ENCODE assay signal across 8 cellular contexts in genomic region chr17:38967290-38967738, GRCh38. TPM values are rescaled to one million over a fixed set of nuclear protein-coding genes. Genes with fewer than 3 reads are reported as not detected.
DNase-seq lines count a peak whose midpoint lies in the region; ATAC-seq and TF ChIP-seq lines count a peak whose summit lies in the region.

Gene FBXO47, minus strand, starts transcription at chr17:38967403. Its CDS starts 4,378 bp downstream, at chr17:38963025.

- ATAC-seq in gastrocnemius medialis (peak; percentile 98 to 99), HG02885 (IDR thresholded peaks at IDR 0.05; ENCODE audit: poor library complexity, unreplicated experiment) (no peak), HG03432 (IDR thresholded peaks at IDR 0.05; ENCODE audit: unreplicated experiment) (no peak), HG03565 (IDR thresholded peaks at IDR 0.05; ENCODE audit: unreplicated experiment) (no peak)

- no CpG with 5 or more reads among the region's 21 CpGs for WGBS in H9 (ENCODE audit: extremely low coverage, insufficient read length, low lambda C conversion rate)
- WGBS in mammary epithelial cell (ENCODE audit: low coverage, missing lambda C conversion rate), result 43% methylated on average over 6 of the region's 21 CpGs

- H3K79me2 ChIP-seq in H9 (ENCODE audit: insufficient read depth, low read length) (no peaks in the 10 kb centered on the region), mammary epithelial cell (ENCODE audit: insufficient read depth, low read length) (no peaks in the 10 kb centered on the region)

- TF ChIP-seq CTCF in H9 (conservative IDR thresholded peaks at IDR 0.05) (peak; percentile 44; the same call in 2 of the 3 replicates), mammary epithelial cell (conservative IDR thresholded peaks at IDR 0.05 in 1 of 2, IDR thresholded peaks at IDR 0.05 in 1 of 2; ENCODE audit: extremely low read depth in 1 of 2, insufficient read depth in 1 of 2, low read depth in 1 of 2, low read length in 2 of 2) (no peak), gastrocnemius medialis (IDR thresholded peaks at IDR 0.05 in 4 of 5, conservative IDR thresholded peaks at IDR 0.05 in 1 of 5) (peak in 3 of 5 experiments; percentile 15 to 16 (median 16))

- H3K14ac ChIP-seq in H9 (ENCODE audit: insufficient read depth, low read length), result peak within 1 kb of the TSS; percentile 91; the same call in 1 of the 2 replicates

- H3T11ph ChIP-seq in H9 (ENCODE audit: low read length), result no peak within 1 kb of the TSS

- H3K23me2 ChIP-seq in H9 (ENCODE audit: insufficient read length, low read depth, low read length, poor library complexity, severe bottlenecking), result no peaks in the 10 kb centered on the region

- H3K9ac ChIP-seq in H9 (ENCODE audit: extremely low read depth, insufficient read length, low read length) (peak within 1 kb of the TSS; percentile 39), mammary epithelial cell (ENCODE audit: insufficient read depth, low read length) (no peak within 1 kb of the TSS), iPS-15b (ENCODE audit: low read depth, low read length) (peak within 1 kb of the TSS; percentile 66)

- H3K56ac ChIP-seq in H9 (ENCODE audit: insufficient read length, low read depth, low read length), result no peak within 1 kb of the TSS

- H3K36me3 Mint-ChIP-seq in H9 (ENCODE audit: insufficient read depth in 1 of 3, low read depth in 3 of 3), result 0 out of 7 replicates have a peak, but pooled peaks cover 0 to 6% (median 0%) of the 10 kb centered on the region in 3 experiments

- H3K27me3 ChIP-seq in H9 (ENCODE audit: insufficient read depth, low read length) (no peaks in the 10 kb centered on the region), mammary epithelial cell (ENCODE audit: insufficient read depth, low read length) (no peaks in the 10 kb centered on the region), iPS-15b (ENCODE audit: control insufficient read depth, insufficient read depth, low read length) (no peaks in the 10 kb centered on the region), gastrocnemius medialis (no peaks in the 10 kb centered on the region)

- peak within 1 kb of the TSS in 1 of 3 experiments; percentile 2 for H3K4me3 ChIP-seq in mammary epithelial cell (replicated peaks in 1 of 3; ENCODE audit: insufficient read depth in 1 of 3, low read depth in 2 of 3, low read length in 3 of 3)
- peak within 1 kb of the TSS; percentile 36 for H3K4me3 ChIP-seq in iPS-15b (ENCODE audit: low read depth, low read length)
- H3K4me3 ChIP-seq in gastrocnemius medialis, result peak within 1 kb of the TSS; percentile 24 to 44 (median 42)

- H3K4ac ChIP-seq in H9 (ENCODE audit: low read depth, low read length), result no peak within 1 kb of the TSS

- H3K4me2 ChIP-seq in H9 (ENCODE audit: insufficient read depth, insufficient read length, low read length) (peak within 1 kb of the TSS; percentile 35), mammary epithelial cell (ENCODE audit: insufficient read depth, low read depth, low read length) (peak within 1 kb of the TSS; percentile 20)

- H2BK120ac ChIP-seq in H9 (ENCODE audit: low read depth, low read length, poor library complexity, severe bottlenecking), result no peak within 1 kb of the TSS

- H2AK5ac ChIP-seq in H9 (ENCODE audit: insufficient read length, low read length), result no peak within 1 kb of the TSS

- DNase-seq in H9 (peak; percentile 100), mammary epithelial cell (peak; percentile 82), gastrocnemius medialis (peak; percentile 77 to 91)
- peak; percentile 68 for DNase-seq in activated CD4-positive, CD25-positive, alpha-beta regulatory T cell treated with anti-CD3 and anti-CD28 coated beads, Interleukin-2, amount 50 U/mL, for 16 hours (ENCODE audit: low read depth, low spot score)

- peak within 1 kb of the TSS; percentile 61 for H2AFZ ChIP-seq in H9 (ENCODE audit: low read length)
- peak within 1 kb of the TSS; percentile 84 for H2AFZ ChIP-seq in mammary epithelial cell (ENCODE audit: low read depth, low read length)

- in situ Hi-C loops in mammary epithelial cell (cut with MboI; ENCODE audit: low sequenced_read_pairs in 2 of 2) (no loop called here), gastrocnemius medialis (cut with MboI; ENCODE audit: low sequenced_read_pairs in 4 of 4) (no loop called here)

- no peak within 1 kb of the TSS for H2BK5ac ChIP-seq in H9 (ENCODE audit: insufficient read length, low read length)

- no peak within 1 kb of the TSS for H2BK20ac ChIP-seq in H9 (ENCODE audit: low read depth, low read length, poor library complexity, severe bottlenecking)

- no TSS peak for BruUV-seq in mammary epithelial cell (replicated peaks; lab: Mats Ljungman, UMichigan)

- H3K36me3 ChIP-seq in mammary epithelial cell (ENCODE audit: insufficient read depth, low read length), result no peaks in the 10 kb centered on the region
- no peaks in the 10 kb centered on the region for H3K36me3 ChIP-seq in iPS-15b (ENCODE audit: control insufficient read depth, insufficient read depth, low read length)
- H3K36me3 ChIP-seq in gastrocnemius medialis, result no peaks in the 10 kb centered on the region

- H3K9me3 Mint-ChIP-seq in H9, result peaks cover 0 to 5% of the 10 kb centered on the region in 2 experiments; a peak in 1 of 5 replicates

- no peaks in the 10 kb centered on the region for H3K4me1 ChIP-seq in H9 (ENCODE audit: insufficient read depth, low read length)
- H3K4me1 ChIP-seq in mammary epithelial cell (ENCODE audit: insufficient read depth, low read length), result no peaks in the 10 kb centered on the region
- peaks cover 5% of the 10 kb centered on the region for H3K4me1 ChIP-seq in iPS-15b (ENCODE audit: control insufficient read depth, insufficient read depth, low read length)
- H3K4me1 ChIP-seq in gastrocnemius medialis, result no peaks in the 10 kb centered on the region

- TF ChIP-seq POLR2A in gastrocnemius medialis (IDR thresholded peaks at IDR 0.05), result peak; percentile 28 to 57

- no peak within 1 kb of the TSS for H4K5ac ChIP-seq in H9 (ENCODE audit: insufficient read length, low read depth, low read length)

- H3K18ac ChIP-seq in H9 (ENCODE audit: insufficient read length, low read depth, low read length), result peak within 1 kb of the TSS; percentile 94

- H4K20me1 ChIP-seq in H9 (ENCODE audit: control insufficient read depth, insufficient read depth, insufficient read length) (no peaks in the 10 kb centered on the region), mammary epithelial cell (ENCODE audit: insufficient read depth, low read length) (no peaks in the 10 kb centered on the region)

- H3K79me1 ChIP-seq in H9 (ENCODE audit: insufficient read depth, low read depth, low read length, poor library complexity, severe bottlenecking), result no peaks in the 10 kb centered on the region

- dilution Hi-C loops in mammary epithelial cell (cut with HindIII; ENCODE audit: low sequenced_read_pairs), result no loop called here

- H3K27ac Mint-ChIP-seq in H9, result peak within 1 kb of the TSS; percentile 59 to 90 (median 66); a peak in 4 of 7 replicates

- intact Hi-C loops in mammary epithelial cell (cut with micrococcal nuclease), result no loop called here
- intact Hi-C loops in gastrocnemius medialis (cut with DNase I; ENCODE audit: low total_unique reads), result no loop called here

- H3K9me3 ChIP-seq in H9 (ENCODE audit: control insufficient read depth, low read depth, low read length), result no peaks in the 10 kb centered on the region
- no peaks in the 10 kb centered on the region for H3K9me3 ChIP-seq in mammary epithelial cell (replicated peaks; ENCODE audit: insufficient read depth, low read length)
- no peaks in the 10 kb centered on the region for H3K9me3 ChIP-seq in iPS-15b (ENCODE audit: control insufficient read depth, insufficient read depth, low read length)
- no peaks in the 10 kb centered on the region for H3K9me3 ChIP-seq in gastrocnemius medialis

- no peak within 1 kb of the TSS for H2BK15ac ChIP-seq in H9 (ENCODE audit: low read depth, low read length)

- H3K27ac ChIP-seq in H9 (ENCODE audit: insufficient read length, low read depth, low read length) (no peak within 1 kb of the TSS), mammary epithelial cell (ENCODE audit: insufficient read depth, low read depth, low read length) (no peak within 1 kb of the TSS), gastrocnemius medialis (peak within 1 kb of the TSS; percentile 58 to 81 (median 73))

- CTCF ChIA-PET in mammary epithelial cell (lab: Charles Lee; ENCODE audit: low non-redundant PET), result no interaction called here

- H4K91ac ChIP-seq in H9 (ENCODE audit: insufficient read length, low read depth, low read length), result no peak within 1 kb of the TSS

- H2BK12ac ChIP-seq in H9 (ENCODE audit: insufficient read length, low read depth, low read length), result no peak within 1 kb of the TSS

- peak within 1 kb of the TSS; percentile 45 to 60; a peak in 4 of 5 replicates for H3K4me3 Mint-ChIP-seq in H9

- H4K8ac ChIP-seq in H9 (replicated peaks; ENCODE audit: insufficient read length, low read depth, low read length), result no peak within 1 kb of the TSS

- H3K27me3 Mint-ChIP-seq in H9 (ENCODE audit: low read depth), result no peaks in the 10 kb centered on the region

- peaks cover 9 to 23% of the 10 kb centered on the region in 2 experiments for H3K4me1 Mint-ChIP-seq in H9

- H3K23ac ChIP-seq in H9 (ENCODE audit: insufficient read length, low read depth, low read length), result no peak within 1 kb of the TSS

RNA-seq across cellular contexts. Expression of gene FBXO47, which starts in this region (rescaled TPM):
- total RNA-seq in H9 (2021), result not detected in 2 replicates
- total RNA-seq in mammary epithelial cell, result not detected
- polyA plus RNA-seq in mammary epithelial cell, result not detected
- polyA minus RNA-seq in mammary epithelial cell, result not detected
- not detected for total RNA-seq in gastrocnemius medialis

Comparison
In these comparisons a context has a peak if more than half of its experiments do, and no peak if none do; other contexts are left out.
1. Peak in DNase-seq, H3K9ac ChIP-seq and H3K4me2 ChIP-seq in H9; RNA of the gene not detected or under 1 TPM.
2. Peak in DNase-seq and H3K4me2 ChIP-seq in mammary epithelial cell; RNA of the gene not detected or under 1 TPM.
3. Peak in DNase-seq, ATAC-seq, H3K4me3 ChIP-seq and H3K27ac ChIP-seq in gastrocnemius medialis; RNA of the gene not detected or under 1 TPM.
4. CTCF ChIP-seq: peak in H9 (single experiment) and gastrocnemius medialis (3 of 5); none in mammary epithelial cell (0 of 2).
5. Peak in every context shown above with its lines, with median percentiles within 50 percentile points of each other: DNase-seq.